ENCODE assay signal across 1 cellular context in the genomic region with DNA sequence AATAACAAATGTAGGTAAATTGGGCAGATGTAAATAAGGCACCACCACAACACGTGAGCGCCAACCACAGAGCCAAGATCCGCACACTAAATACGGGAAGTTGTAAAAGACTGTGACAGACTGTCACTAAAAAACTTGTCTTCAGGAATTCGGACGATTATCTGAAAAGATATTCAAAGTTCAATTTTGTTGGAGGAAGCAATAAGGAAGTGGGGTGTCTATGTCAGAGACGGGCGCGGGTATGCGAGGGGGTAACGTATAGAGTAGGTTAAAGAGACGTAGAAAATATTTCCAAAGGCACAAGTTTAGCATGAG.
A peak's percentile ranks its signal among the peaks of the same experiment; 100 is the strongest.
TF ChIP-seq lines count a peak whose summit lies in the region.

No MANE protein-coding gene starts in this region.

TF ChIP-seq in GM12878, 131 proteins besides CTCF, POLR2A, EP300 and RAD21 (continued from another document and continues in another):
- TF ChIP-seq, protein P1, sequence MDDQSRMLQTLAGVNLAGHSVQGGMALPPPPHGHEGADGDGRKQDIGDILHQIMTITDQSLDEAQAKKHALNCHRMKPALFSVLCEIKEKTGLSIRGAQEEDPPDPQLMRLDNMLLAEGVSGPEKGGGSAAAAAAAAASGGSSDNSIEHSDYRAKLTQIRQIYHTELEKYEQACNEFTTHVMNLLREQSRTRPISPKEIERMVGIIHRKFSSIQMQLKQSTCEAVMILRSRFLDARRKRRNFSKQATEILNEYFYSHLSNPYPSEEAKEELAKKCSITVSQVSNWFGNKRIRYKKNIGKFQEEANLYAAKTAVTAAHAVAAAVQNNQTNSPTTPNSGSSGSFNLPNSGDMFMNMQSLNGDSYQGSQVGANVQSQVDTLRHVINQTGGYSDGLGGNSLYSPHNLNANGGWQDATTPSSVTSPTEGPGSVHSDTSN (IDR thresholded peaks at IDR 0.05; ENCODE audit: insufficient replicate concordance, low read depth, low read length) = no peak
- TF ChIP-seq CEBPB (IDR thresholded peaks at IDR 0.05; ENCODE audit: borderline replicate concordance in 1 of 2, low read depth in 2 of 2, low read length in 2 of 2) = peak in 1 of 2 experiments; percentile 79; a peak in 1 of 4 replicates
- TF ChIP-seq, protein P2, sequence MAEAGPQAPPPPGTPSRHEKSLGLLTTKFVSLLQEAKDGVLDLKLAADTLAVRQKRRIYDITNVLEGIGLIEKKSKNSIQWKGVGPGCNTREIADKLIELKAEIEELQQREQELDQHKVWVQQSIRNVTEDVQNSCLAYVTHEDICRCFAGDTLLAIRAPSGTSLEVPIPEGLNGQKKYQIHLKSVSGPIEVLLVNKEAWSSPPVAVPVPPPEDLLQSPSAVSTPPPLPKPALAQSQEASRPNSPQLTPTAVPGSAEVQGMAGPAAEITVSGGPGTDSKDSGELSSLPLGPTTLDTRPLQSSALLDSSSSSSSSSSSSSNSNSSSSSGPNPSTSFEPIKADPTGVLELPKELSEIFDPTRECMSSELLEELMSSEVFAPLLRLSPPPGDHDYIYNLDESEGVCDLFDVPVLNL (IDR thresholded peaks at IDR 0.05; ENCODE audit: low read depth, low read length) = no peak
- peak; percentile 72; the same call in 1 of the 2 replicates for TF ChIP-seq RBBP5 (conservative IDR thresholded peaks at IDR 0.05)
- TF ChIP-seq CREM (IDR thresholded peaks at IDR 0.05; ENCODE audit: low read depth) = peak; percentile 2
- peak; percentile 76; the same call in 1 of the 2 replicates for TF ChIP-seq JUND (IDR thresholded peaks at IDR 0.05; ENCODE audit: low read depth, low read length)
- TF ChIP-seq BHLHE40 (IDR thresholded peaks at IDR 0.05; ENCODE audit: borderline replicate concordance in 1 of 2, low read depth in 2 of 2, low read length in 1 of 2) = peak; percentile 99
- no peak for TF ChIP-seq YBX1 (IDR thresholded peaks at IDR 0.05)
- TF ChIP-seq, protein P3, sequence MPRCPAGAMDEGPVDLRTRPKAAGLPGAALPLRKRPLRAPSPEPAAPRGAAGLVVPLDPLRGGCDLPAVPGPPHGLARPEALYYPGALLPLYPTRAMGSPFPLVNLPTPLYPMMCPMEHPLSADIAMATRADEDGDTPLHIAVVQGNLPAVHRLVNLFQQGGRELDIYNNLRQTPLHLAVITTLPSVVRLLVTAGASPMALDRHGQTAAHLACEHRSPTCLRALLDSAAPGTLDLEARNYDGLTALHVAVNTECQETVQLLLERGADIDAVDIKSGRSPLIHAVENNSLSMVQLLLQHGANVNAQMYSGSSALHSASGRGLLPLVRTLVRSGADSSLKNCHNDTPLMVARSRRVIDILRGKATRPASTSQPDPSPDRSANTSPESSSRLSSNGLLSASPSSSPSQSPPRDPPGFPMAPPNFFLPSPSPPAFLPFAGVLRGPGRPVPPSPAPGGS (IDR thresholded peaks at IDR 0.05; ENCODE audit: borderline replicate concordance, insufficient read depth, low read depth, low read length, poor library complexity, severe bottlenecking) = peak; percentile 33
- TF ChIP-seq KLF5 (IDR thresholded peaks at IDR 0.05; ENCODE audit: partially characterized antibody) = peak; percentile 75
- no peak for TF ChIP-seq NFYA (IDR thresholded peaks at IDR 0.05; ENCODE audit: borderline replicate concordance, low read depth, low read length)
- no peak for TF ChIP-seq EGR1 (IDR thresholded peaks at IDR 0.05; ENCODE audit: borderline replicate concordance in 1 of 2, low read depth in 2 of 2, low read length in 2 of 2)
- TF ChIP-seq BCL11A (IDR thresholded peaks at IDR 0.05; ENCODE audit: low read depth, low read length) = peak; percentile 82
- TF ChIP-seq MTA3 (IDR thresholded peaks at IDR 0.05; ENCODE audit: borderline replicate concordance, low read length) = peak; percentile 93
- TF ChIP-seq YY1 (IDR thresholded peaks at IDR 0.05; ENCODE audit: low read depth, low read length) = no peak
- TF ChIP-seq NR2F1 (conservative IDR thresholded peaks at IDR 0.05) = peak; percentile 40; the same call in 1 of the 2 replicates
- no peak for TF ChIP-seq ZNF622 (IDR thresholded peaks at IDR 0.05)
- peak; percentile 95 for TF ChIP-seq SKIL (IDR thresholded peaks at IDR 0.05; ENCODE audit: low read depth, poor library complexity, severe bottlenecking)
- no peak for TF ChIP-seq SMC3 (IDR thresholded peaks at IDR 0.05; ENCODE audit: borderline replicate concordance, low read length)
- TF ChIP-seq CBX3 (IDR thresholded peaks at IDR 0.05; ENCODE audit: borderline replicate concordance, low read depth) = no peak
- no peak for TF ChIP-seq ZNF24 (IDR thresholded peaks at IDR 0.05)
- no peak for TF ChIP-seq ZNF207 (IDR thresholded peaks at IDR 0.05; ENCODE audit: borderline replicate concordance)
- TF ChIP-seq NBN (IDR thresholded peaks at IDR 0.05) = peak; percentile 15; the same call in 1 of the 2 replicates
- peak; percentile 17; the same call in 1 of the 2 replicates for TF ChIP-seq RB1 (IDR thresholded peaks at IDR 0.05; ENCODE audit: borderline replicate concordance)
- TF ChIP-seq E4F1 (IDR thresholded peaks at IDR 0.05; ENCODE audit: borderline replicate concordance, partially characterized antibody) = no peak
- TF ChIP-seq SP1 (IDR thresholded peaks at IDR 0.05; ENCODE audit: low read depth, low read length) = peak; percentile 47
- TF ChIP-seq IRF4 (IDR thresholded peaks at IDR 0.05; ENCODE audit: low read depth, low read length) = peak; percentile 59; the same call in 1 of the 2 replicates
- TF ChIP-seq TCF12 (IDR thresholded peaks at IDR 0.05; ENCODE audit: low read depth, low read length) = 0 out of 2 replicates have a peak, but pooled peaks have one; percentile 69
- TF ChIP-seq NFIC (IDR thresholded peaks at IDR 0.05; ENCODE audit: low read depth, low read length) = peak; percentile 96
- TF ChIP-seq CREB1 (IDR thresholded peaks at IDR 0.05; ENCODE audit: low read depth) = peak; percentile 64; the same call in 1 of the 2 replicates
- no peak for TF ChIP-seq SIN3A (IDR thresholded peaks at IDR 0.05; ENCODE audit: low read depth, low read length)
- TF ChIP-seq CBX5 (IDR thresholded peaks at IDR 0.05; ENCODE audit: low read depth) = 0 out of 2 replicates have a peak, but pooled peaks have one; percentile 75
- TF ChIP-seq MYC (IDR thresholded peaks at IDR 0.05; ENCODE audit: insufficient read depth, insufficient read length, insufficient replicate concordance, low read length, severe bottlenecking) = no peak
- TF ChIP-seq SPI1 (IDR thresholded peaks at IDR 0.05; ENCODE audit: borderline replicate concordance, insufficient read depth, low read depth, low read length) = peak; percentile 58; the same call in 1 of the 2 replicates
- peak; percentile 4; the same call in 1 of the 2 replicates for TF ChIP-seq ZNF384 (IDR thresholded peaks at IDR 0.05; ENCODE audit: borderline replicate concordance, low read depth, low read length)
- TF ChIP-seq, protein P4, sequence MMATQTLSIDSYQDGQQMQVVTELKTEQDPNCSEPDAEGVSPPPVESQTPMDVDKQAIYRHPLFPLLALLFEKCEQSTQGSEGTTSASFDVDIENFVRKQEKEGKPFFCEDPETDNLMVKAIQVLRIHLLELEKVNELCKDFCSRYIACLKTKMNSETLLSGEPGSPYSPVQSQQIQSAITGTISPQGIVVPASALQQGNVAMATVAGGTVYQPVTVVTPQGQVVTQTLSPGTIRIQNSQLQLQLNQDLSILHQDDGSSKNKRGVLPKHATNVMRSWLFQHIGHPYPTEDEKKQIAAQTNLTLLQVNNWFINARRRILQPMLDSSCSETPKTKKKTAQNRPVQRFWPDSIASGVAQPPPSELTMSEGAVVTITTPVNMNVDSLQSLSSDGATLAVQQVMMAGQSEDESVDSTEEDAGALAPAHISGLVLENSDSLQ (IDR thresholded peaks at IDR 0.05) = peak; percentile 68; the same call in 1 of the 2 replicates
- peak; percentile 88 for TF ChIP-seq TBL1XR1 (IDR thresholded peaks at IDR 0.05; ENCODE audit: low read depth, low read length)
- TF ChIP-seq RAD51 (IDR thresholded peaks at IDR 0.05) = peak; percentile 88
- TF ChIP-seq ATF7 (IDR thresholded peaks at IDR 0.05; ENCODE audit: low read depth) = peak; percentile 31; the same call in 1 of the 2 replicates
- no peak for TF ChIP-seq WRNIP1 (IDR thresholded peaks at IDR 0.05; ENCODE audit: borderline replicate concordance, low read depth, low read length)
- TF ChIP-seq MTA2 (IDR thresholded peaks at IDR 0.05; ENCODE audit: low read depth) = peak; percentile 83
- no peak for TF ChIP-seq HDAC2 (IDR thresholded peaks at IDR 0.05)
- no peak for TF ChIP-seq SREBF2 (IDR thresholded peaks at IDR 0.05; ENCODE audit: low read length)
- no peak for TF ChIP-seq CHD1 (IDR thresholded peaks at IDR 0.05; ENCODE audit: low read depth, low read length)
- TF ChIP-seq FOXM1 (IDR thresholded peaks at IDR 0.05; ENCODE audit: low read depth, low read length) = peak; percentile 89
- TF ChIP-seq, protein P5, sequence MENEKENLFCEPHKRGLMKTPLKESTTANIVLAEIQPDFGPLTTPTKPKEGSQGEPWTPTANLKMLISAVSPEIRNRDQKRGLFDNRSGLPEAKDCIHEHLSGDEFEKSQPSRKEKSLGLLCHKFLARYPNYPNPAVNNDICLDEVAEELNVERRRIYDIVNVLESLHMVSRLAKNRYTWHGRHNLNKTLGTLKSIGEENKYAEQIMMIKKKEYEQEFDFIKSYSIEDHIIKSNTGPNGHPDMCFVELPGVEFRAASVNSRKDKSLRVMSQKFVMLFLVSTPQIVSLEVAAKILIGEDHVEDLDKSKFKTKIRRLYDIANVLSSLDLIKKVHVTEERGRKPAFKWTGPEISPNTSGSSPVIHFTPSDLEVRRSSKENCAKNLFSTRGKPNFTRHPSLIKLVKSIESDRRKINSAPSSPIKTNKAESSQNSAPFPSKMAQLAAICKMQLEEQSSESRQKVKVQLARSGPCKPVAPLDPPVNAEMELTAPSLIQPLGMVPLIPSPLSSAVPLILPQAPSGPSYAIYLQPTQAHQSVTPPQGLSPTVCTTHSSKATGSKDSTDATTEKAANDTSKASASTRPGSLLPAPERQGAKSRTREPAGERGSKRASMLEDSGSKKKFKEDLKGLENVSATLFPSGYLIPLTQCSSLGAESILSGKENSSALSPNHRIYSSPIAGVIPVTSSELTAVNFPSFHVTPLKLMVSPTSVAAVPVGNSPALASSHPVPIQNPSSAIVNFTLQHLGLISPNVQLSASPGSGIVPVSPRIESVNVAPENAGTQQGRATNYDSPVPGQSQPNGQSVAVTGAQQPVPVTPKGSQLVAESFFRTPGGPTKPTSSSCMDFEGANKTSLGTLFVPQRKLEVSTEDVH (IDR thresholded peaks at IDR 0.05; ENCODE audit: low read depth, partially characterized antibody) = peak; percentile 55
- TF ChIP-seq IKZF2 (IDR thresholded peaks at IDR 0.05) = peak; percentile 85 to 90
- 0 out of 2 replicates have a peak, but pooled peaks have one; percentile 57 for TF ChIP-seq BMI1 (IDR thresholded peaks at IDR 0.05; ENCODE audit: borderline replicate concordance)
- TF ChIP-seq, protein P6, sequence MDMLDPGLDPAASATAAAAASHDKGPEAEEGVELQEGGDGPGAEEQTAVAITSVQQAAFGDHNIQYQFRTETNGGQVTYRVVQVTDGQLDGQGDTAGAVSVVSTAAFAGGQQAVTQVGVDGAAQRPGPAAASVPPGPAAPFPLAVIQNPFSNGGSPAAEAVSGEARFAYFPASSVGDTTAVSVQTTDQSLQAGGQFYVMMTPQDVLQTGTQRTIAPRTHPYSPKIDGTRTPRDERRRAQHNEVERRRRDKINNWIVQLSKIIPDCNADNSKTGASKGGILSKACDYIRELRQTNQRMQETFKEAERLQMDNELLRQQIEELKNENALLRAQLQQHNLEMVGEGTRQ (IDR thresholded peaks at IDR 0.05; ENCODE audit: borderline replicate concordance, low read depth, low read length) = no peak; the same call in 1 of the 2 replicates
- peak; percentile 72 for TF ChIP-seq ZBED1 (IDR thresholded peaks at IDR 0.05; ENCODE audit: borderline replicate concordance)
- TF ChIP-seq NR2C1 (IDR thresholded peaks at IDR 0.05) = no peak
- peak; percentile 93 for TF ChIP-seq JUNB (IDR thresholded peaks at IDR 0.05)
- peak; percentile 83 for TF ChIP-seq ATF2 (IDR thresholded peaks at IDR 0.05; ENCODE audit: low read length)
- peak; percentile 89; the same call in 1 of the 2 replicates for TF ChIP-seq CBFB (IDR thresholded peaks at IDR 0.05; ENCODE audit: low read depth)
- no peak for TF ChIP-seq MYB (IDR thresholded peaks at IDR 0.05; ENCODE audit: borderline replicate concordance, low read depth, low read length)
